In genomic region chr17:67689534-67690177, GRCh38 we compare ENCODE assay signal across 8 cellular contexts. TPM values are rescaled to one million over a fixed set of nuclear protein-coding genes. Genes with fewer than 3 reads are reported as not detected.
A peak's percentile ranks its signal among the peaks of the same experiment; 100 is the strongest.
DNase-seq lines count a peak whose midpoint lies in the region; ATAC-seq and TF ChIP-seq lines count a peak whose summit lies in the region.

No MANE protein-coding gene starts in this region.

- BruUV-seq in mammary epithelial cell (replicated peaks; lab: Mats Ljungman, UMichigan): no TSS peak

- dilution Hi-C loops in mammary epithelial cell (cut with HindIII; ENCODE audit: low sequenced_read_pairs): no loop called here

- no peak overlapping the region for H3K4me2 ChIP-seq in mammary epithelial cell (ENCODE audit: insufficient read depth, low read depth, low read length)

- TF ChIP-seq CTCF in mammary epithelial cell (conservative IDR thresholded peaks at IDR 0.05 in 1 of 2, IDR thresholded peaks at IDR 0.05 in 1 of 2; ENCODE audit: extremely low read depth in 1 of 2, insufficient read depth in 1 of 2, low read depth in 1 of 2, low read length in 2 of 2) (peak; percentile 67 to 73), kidney epithelial cell (IDR thresholded peaks at IDR 0.05; ENCODE audit: insufficient read depth, low read length, poor library complexity, severe bottlenecking) (peak; percentile 64)

- H2AFZ ChIP-seq in mammary epithelial cell (ENCODE audit: low read depth, low read length): no peak overlapping the region

- H3K79me2 ChIP-seq in mammary epithelial cell (ENCODE audit: insufficient read depth, low read length): no peaks in the 10 kb centered on the region

- CTCF ChIA-PET in mammary epithelial cell (lab: Charles Lee; ENCODE audit: low non-redundant PET): no interaction called here

- no peak overlapping the region for H3K4me3 Mint-ChIP-seq in activated T-cell treated with anti-CD3 and anti-CD28 coated beads, Interleukin-2, amount 50 U/mL, for 24 hours

- no peaks in the 10 kb centered on the region for H4K20me1 ChIP-seq in mammary epithelial cell (ENCODE audit: insufficient read depth, low read length)

- DNase-seq in activated T-cell treated with anti-CD3 and anti-CD28 coated beads for 1 hour (ENCODE audit: low read depth) (peak; percentile 7), NCI-H146 (lab: John Stamatoyannopoulos, UW) (peak; percentile 70), SKM-1 treated with dmso at 0.1 percent for 144 hours (lab: John Stamatoyannopoulos, UW; ENCODE audit: unreplicated experiment) (peak; percentile 62), mammary epithelial cell (peak; percentile 42), kidney epithelial cell (ENCODE audit: low read depth) (peak; percentile 35)
- no peak for DNase-seq in activated T-cell treated with anti-CD3 and anti-CD28 coated beads, Interleukin-2, amount 50 U/mL, for 24 hours
- DNase-seq in stimulated activated CD4-positive, alpha-beta T cell treated with anti-CD3 and anti-CD28 coated beads, Interleukin-4, amount 100 ng/mL, for 24 hours: peak; percentile 65

- peaks cover 36% of the 10 kb centered on the region for H3K36me3 Mint-ChIP-seq in activated T-cell treated with anti-CD3 and anti-CD28 coated beads, Interleukin-2, amount 50 U/mL, for 24 hours (ENCODE audit: low read depth)

- H3K4me1 Mint-ChIP-seq in activated T-cell treated with anti-CD3 and anti-CD28 coated beads, Interleukin-2, amount 50 U/mL, for 24 hours (ENCODE audit: low read depth): peaks cover 5% of the 10 kb centered on the region

- no peaks in the 10 kb centered on the region for H3K27me3 ChIP-seq in mammary epithelial cell (ENCODE audit: insufficient read depth, low read length)
- no peaks in the 10 kb centered on the region for H3K27me3 ChIP-seq in kidney epithelial cell (ENCODE audit: control insufficient read depth, insufficient read depth, low read length)

- H3K36me3 ChIP-seq in mammary epithelial cell (ENCODE audit: insufficient read depth, low read length) (no peaks in the 10 kb centered on the region), kidney epithelial cell (ENCODE audit: control insufficient read depth, insufficient read depth, low read length) (no peaks in the 10 kb centered on the region)

- WGBS in mammary epithelial cell (ENCODE audit: low coverage, missing lambda C conversion rate): 41% methylated on average over 2 of the region's 2 CpGs

- no peaks in the 10 kb centered on the region for H3K9me3 Mint-ChIP-seq in activated T-cell treated with anti-CD3 and anti-CD28 coated beads, Interleukin-2, amount 50 U/mL, for 24 hours

- no peak overlapping the region for H3K27ac ChIP-seq in mammary epithelial cell (ENCODE audit: insufficient read depth, low read depth, low read length)

- H3K9me3 ChIP-seq in mammary epithelial cell (replicated peaks; ENCODE audit: insufficient read depth, low read length): no peaks in the 10 kb centered on the region

- no peaks in the 10 kb centered on the region for H3K4me1 ChIP-seq in mammary epithelial cell (ENCODE audit: insufficient read depth, low read length)

- in situ Hi-C loops in mammary epithelial cell (cut with MboI; ENCODE audit: low sequenced_read_pairs in 2 of 2): loop anchor here (5.0 to 10.0 kb wide), 2 partner anchors 312 to 315 kb away; partner anchors contain the start of gene PITPNC1 (in 2 of the 2)

- H3K9ac ChIP-seq in mammary epithelial cell (ENCODE audit: insufficient read depth, low read length): no peak overlapping the region

- no peak for ATAC-seq in GM21717 (IDR thresholded peaks at IDR 0.05; ENCODE audit: unreplicated experiment)

- intact Hi-C loops in mammary epithelial cell (cut with micrococcal nuclease): loop anchor here (1.0 to 5.0 kb wide), 6 partner anchors 51 to 315 kb away; no protein-coding TSS in a partner anchor

- no peak overlapping the region for H3K27ac Mint-ChIP-seq in activated T-cell treated with anti-CD3 and anti-CD28 coated beads, Interleukin-2, amount 50 U/mL, for 24 hours

- no peak overlapping the region for H3K4me3 ChIP-seq in mammary epithelial cell (replicated peaks in 1 of 3; ENCODE audit: insufficient read depth in 1 of 3, low read depth in 2 of 3, low read length in 3 of 3)
- no peak overlapping the region for H3K4me3 ChIP-seq in kidney epithelial cell (ENCODE audit: low read depth, low read length)

- no peaks in the 10 kb centered on the region for H3K27me3 Mint-ChIP-seq in activated T-cell treated with anti-CD3 and anti-CD28 coated beads, Interleukin-2, amount 50 U/mL, for 24 hours

RNA-seq across cellular contexts. Expression of gene NOL11, which starts 28.1 kb away (rescaled TPM):
- total RNA-seq in mammary epithelial cell (10 to 100 TPM; 36.5 to 40.6 TPM), kidney epithelial cell (35.8 and 36.5 TPM in 2 replicates)
- 33.6 TPM for polyA plus RNA-seq in mammary epithelial cell
- polyA minus RNA-seq in mammary epithelial cell: 50.6 TPM
